11 cellular contexts compared by ENCODE assay signal in the genomic region with DNA sequence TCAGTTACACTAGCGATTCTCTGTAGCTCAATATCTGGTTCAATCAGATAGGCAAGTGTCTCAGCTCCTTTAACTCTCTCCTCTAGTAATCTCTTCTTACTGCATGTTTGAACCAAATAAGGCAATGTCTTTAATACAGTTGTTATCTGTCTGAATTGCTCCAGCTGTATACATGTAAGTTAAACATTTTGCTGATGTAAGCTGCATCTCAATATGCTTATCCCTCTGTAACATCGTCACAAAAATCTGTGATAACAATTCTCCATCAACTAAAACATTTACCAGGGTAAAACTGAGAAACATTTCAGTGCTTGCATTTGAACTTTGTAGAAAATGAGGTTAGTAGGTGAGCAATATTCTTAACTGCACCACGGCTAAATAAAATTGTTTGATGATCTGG. TPM values are rescaled to one million over a fixed set of nuclear protein-coding genes. Genes with fewer than 3 reads are reported as not detected.
"Had no signal": no experiment of that assay in that cellular context is flagged by ENCODE, and none has a peak within 500 bp of the region (broad histone marks: within the 10 kb centered on the region; RNA-seq: fewer than 3 reads in every experiment).

No MANE protein-coding gene starts in this region.

- H3K4me1 ChIP-seq: HAP-1 had no signal

- ATAC-seq: GM23338, HCT116 had no signal

- DNase-seq: GM23248, GOT3, H7, H9, HCEC 1CT, HFFc6 had no signal

- H2AFZ ChIP-seq: GM23248 had no signal

- H3K27ac ChIP-seq: GM23248 had no signal

- FAIRE-seq: H1, H54 had no signal

- H3K9ac ChIP-seq: GM23248 had no signal

- H3K36me3 ChIP-seq: HAP-1 had no signal

- H3K4me3 ChIP-seq: GM23248, GM23338, HAP-1 had no signal

- H3K4me2 ChIP-seq: GM23338 had no signal

- H3K9me3 ChIP-seq: HAP-1 had no signal

RNA-seq across cellular contexts. Expression of a gene that starts 29.6 kb away (rescaled TPM):
- total RNA-seq: HFFc6 had no signal
